7 cellular contexts compared by ENCODE assay signal in genomic region chr18:69067048-69067447, GRCh38.
"Had no signal": no experiment of that assay in that cellular context is flagged by ENCODE, and none has a peak within 500 bp of the region (broad histone marks: within the 10 kb centered on the region; RNA-seq: fewer than 3 reads in every experiment).

No MANE protein-coding gene starts in this region.

- FAIRE-seq: G401.6, GM12891, GM12892, GM18507, GM19239 had no signal

- DNase-seq: GDM1, GF-D8 had no signal
